ENCODE assay signal across 10 cellular contexts in genomic region chr1:204746838-204747442, GRCh38.
DNase-seq lines count a peak whose midpoint lies in the region; ATAC-seq and TF ChIP-seq lines count a peak whose summit lies in the region.
"Had no signal": no experiment of that assay in that cellular context is flagged by ENCODE, and none has a peak within 500 bp of the region (broad histone marks: within the 10 kb centered on the region; RNA-seq: fewer than 3 reads in every experiment).

No MANE protein-coding gene starts in this region.

- no peak overlapping the region for H2AK5ac ChIP-seq in IMR-90 (ENCODE audit: low read depth, low read length)

- H3K4me1 ChIP-seq in IMR-90 (ENCODE audit: control insufficient read depth, insufficient read depth, low read length) (no peaks in the 10 kb centered on the region), SK-N-SH (ENCODE audit: control insufficient read depth in 1 of 2, insufficient read depth in 2 of 2, low read depth in 1 of 2, low read length in 1 of 2) (peaks cover 0 to 21% of the 10 kb centered on the region in 2 experiments; a peak in 2 of 4 replicates), spleen (no peaks in the 10 kb centered on the region)
- H3K4me1 ChIP-seq: SJSA1 had no signal

- no peak overlapping the region for H3K4ac ChIP-seq in IMR-90 (ENCODE audit: low read depth, low read length)

- H3K79me2 ChIP-seq in SK-N-SH (ENCODE audit: insufficient read depth): no peaks in the 10 kb centered on the region

- H4K5ac ChIP-seq in IMR-90 (ENCODE audit: low read depth, low read length): no peak overlapping the region

- no peak overlapping the region for H3K23ac ChIP-seq in IMR-90 (ENCODE audit: low read depth, low read length)

- H3K79me1 ChIP-seq in IMR-90 (ENCODE audit: low read depth in 1 of 2, low read length in 2 of 2): no peaks in the 10 kb centered on the region

- in situ Hi-C loops in IMR-90 (cut with MboI; ENCODE audit: low sequenced_read_pairs): no loop called here

- H3K4me1 Mint-ChIP-seq in activated naive CD8-positive, alpha-beta T cell treated with anti-CD3 and anti-CD28 coated beads for 36 hours: peaks cover 1% of the 10 kb centered on the region

- no peak overlapping the region for H2BK5ac ChIP-seq in IMR-90 (ENCODE audit: low read depth, low read length, poor library complexity, severe bottlenecking)

- H3K9me3 ChIP-seq in IMR-90 (ENCODE audit: control insufficient read depth, insufficient read depth, low read length) (no peaks in the 10 kb centered on the region), SK-N-SH (no peaks in the 10 kb centered on the region), spleen (no peaks in the 10 kb centered on the region)
- H3K9me3 ChIP-seq: SJSA1 had no signal

- H3F3A ChIP-seq in SK-N-SH (replicated peaks; ENCODE audit: insufficient read depth): no peaks in the 10 kb centered on the region

- ATAC-seq in IMR-90 (ENCODE audit: low read depth): peak; percentile 95
- no peak for ATAC-seq in GM21367 (IDR thresholded peaks at IDR 0.05; ENCODE audit: unreplicated experiment)

- H3K4me2 ChIP-seq in IMR-90 (ENCODE audit: low read depth, low read length): no peak overlapping the region
- no peak overlapping the region for H3K4me2 ChIP-seq in SK-N-SH

- H4K91ac ChIP-seq in IMR-90 (ENCODE audit: insufficient read depth, low read depth, low read length): no peak overlapping the region

- intact Hi-C loops in IMR-90 (cut with micrococcal nuclease): loop anchor here (5.0 kb wide), 1 partner anchor 180 kb away; no protein-coding TSS in a partner anchor
- intact Hi-C loops in spleen (cut with DNase I; ENCODE audit: low total_unique reads): no loop called here

- TF ChIP-seq RAD21 in IMR-90 (IDR thresholded peaks at IDR 0.05; ENCODE audit: low read length) (peak; percentile 43), SK-N-SH (IDR thresholded peaks at IDR 0.05; ENCODE audit: low read length) (peak; percentile 53)

- no peak overlapping the region for H3K18ac ChIP-seq in IMR-90 (ENCODE audit: low read depth, low read length)

- H3K27me3 Mint-ChIP-seq in activated naive CD8-positive, alpha-beta T cell treated with anti-CD3 and anti-CD28 coated beads for 36 hours: peaks cover 4% of the 10 kb centered on the region

- H2AFZ ChIP-seq in IMR-90 (replicated peaks; ENCODE audit: low read length, poor library complexity): no peak overlapping the region
- H2AFZ ChIP-seq in SK-N-SH (ENCODE audit: low read depth): no peak overlapping the region

- no peak overlapping the region for H3K56ac ChIP-seq in IMR-90 (ENCODE audit: extremely low read depth, insufficient read depth, low read length)

- dilution Hi-C loops in IMR-90 (cut with HindIII; ENCODE audit: low sequenced_read_pairs, unreplicated experiment): no loop called here

- no peaks in the 10 kb centered on the region for H3K36me3 Mint-ChIP-seq in activated naive CD8-positive, alpha-beta T cell treated with anti-CD3 and anti-CD28 coated beads for 36 hours

- TF ChIP-seq POLR2A in IMR-90 (IDR thresholded peaks at IDR 0.05; ENCODE audit: low read depth, low read length) (no peak), spleen (IDR thresholded peaks at IDR 0.05) (no peak)

- H2AK9ac ChIP-seq in IMR-90 (replicated peaks; ENCODE audit: low read depth, low read length, poor library complexity): no peak overlapping the region

- H2BK120ac ChIP-seq in IMR-90 (ENCODE audit: low read depth, low read length): no peak overlapping the region

- no peak overlapping the region for H3K14ac ChIP-seq in IMR-90 (replicated peaks; ENCODE audit: low read depth, low read length)

- H2BK20ac ChIP-seq in IMR-90 (ENCODE audit: low read depth, low read length): no peak overlapping the region

- no peak overlapping the region for H3K27ac Mint-ChIP-seq in activated naive CD8-positive, alpha-beta T cell treated with anti-CD3 and anti-CD28 coated beads for 36 hours
- H3K27ac Mint-ChIP-seq: stimulated activated naive CD8-positive, alpha-beta T cell treated with anti-CD3 and anti-CD28 coated beads, Interleukin-15, Interleukin-2, amounts not matched to agents 100 ng/mL and 50 ng/mL, for 24 hours had no signal

- H3K4me3 ChIP-seq in IMR-90 (ENCODE audit: insufficient read depth, low read depth, low read length): no peak overlapping the region
- peak overlapping the region in 1 of 2 experiments; percentile 14; a peak in 1 of 4 replicates for H3K4me3 ChIP-seq in SK-N-SH (ENCODE audit: low read depth in 2 of 2, low read length in 1 of 2)
- no peak overlapping the region for H3K4me3 ChIP-seq in spleen
- H3K4me3 ChIP-seq: SJSA1 had no signal

- H2BK15ac ChIP-seq in IMR-90 (ENCODE audit: low read depth, low read length): no peak overlapping the region

- no peak overlapping the region for H4K8ac ChIP-seq in IMR-90 (ENCODE audit: low read depth in 2 of 2, low read length in 2 of 2)

- POLR2A ChIA-PET in IMR-90 (lab: Charles Lee; ENCODE audit: unreplicated experiment) (no interaction called here), SK-N-SH (lab: Yijun Ruan, JAX) (no interaction called here)

- H3K36me3 ChIP-seq in IMR-90 (ENCODE audit: control insufficient read depth, insufficient read depth, low read length) (no peaks in the 10 kb centered on the region), SK-N-SH (replicated peaks in 1 of 2; ENCODE audit: control insufficient read depth in 1 of 2, insufficient read depth in 2 of 2, low read length in 1 of 2) (no peaks in the 10 kb centered on the region), spleen (no peaks in the 10 kb centered on the region)
- H3K36me3 ChIP-seq: SJSA1 had no signal

- H3K9me3 Mint-ChIP-seq in activated naive CD8-positive, alpha-beta T cell treated with anti-CD3 and anti-CD28 coated beads for 36 hours: no peaks in the 10 kb centered on the region
- H3K9me3 Mint-ChIP-seq: stimulated activated naive CD8-positive, alpha-beta T cell treated with anti-CD3 and anti-CD28 coated beads, Interleukin-15, Interleukin-2, amounts not matched to agents 100 ng/mL and 50 ng/mL, for 24 hours had no signal

- H3K9ac ChIP-seq in IMR-90 (ENCODE audit: low read depth, low read length): no peak overlapping the region
- no peak overlapping the region for H3K9ac ChIP-seq in SK-N-SH

- CTCF ChIA-PET in IMR-90 (lab: Yijun Ruan, JAX) (interaction anchor here (0.7 to 1.6 kb wide), 3 partner anchors 9 to 60 kb away, joined by 3 to 4 read pairs (median 3); no protein-coding TSS in a partner anchor), SK-N-SH (lab: Yijun Ruan, JAX) (interaction anchor here (0.5 to 7.3 kb wide), 55 partner anchors 8 to 597 kb away, joined by 3 to 57 read pairs (median 7); no protein-coding TSS in a partner anchor)

- H3K9me1 ChIP-seq in IMR-90 (ENCODE audit: insufficient read depth, low read length): no peaks in the 10 kb centered on the region

- H3K27me3 ChIP-seq in IMR-90 (ENCODE audit: control insufficient read depth, insufficient read depth, low read length) (peaks cover 7% of the 10 kb centered on the region), SK-N-SH (ENCODE audit: insufficient read depth) (peaks cover 22% of the 10 kb centered on the region; the same call in 1 of the 2 replicates), spleen (replicated peaks in 1 of 7) (peaks cover 0 to 17% (median 0%) of the 10 kb centered on the region in 7 donors)

- no TSS peak for BruUV-seq in IMR-90 (replicated peaks; lab: Mats Ljungman, UMichigan)

- TF ChIP-seq CTCF in IMR-90 (conservative IDR thresholded peaks at IDR 0.05; ENCODE audit: low read depth, low read length) (peak; percentile 66), SK-N-SH (IDR thresholded peaks at IDR 0.05) (peak; percentile 86), spleen (IDR thresholded peaks at IDR 0.05 in 8 of 11, conservative IDR thresholded peaks at IDR 0.05 in 3 of 11) (peak; percentile 65 to 92 (median 86))

- TF ChIP-seq EP300 in SK-N-SH (IDR thresholded peaks at IDR 0.05; ENCODE audit: borderline replicate concordance in 1 of 2, low read depth in 1 of 2, low read length in 1 of 2): no peak

- DNase-seq in DMS153 (lab: John Stamatoyannopoulos, UW): peak; percentile 33
- DNase-seq in IMR-90: peak; percentile 41
- DNase-seq in SK-N-SH: peak; percentile 52
- peak; percentile 37 for DNase-seq in activated naive CD8-positive, alpha-beta T cell treated with anti-CD3 and anti-CD28 coated beads for 36 hours
- peak; percentile 30 for DNase-seq in hepatic stellate cell (ENCODE audit: low spot score)
- no peak for DNase-seq in spleen
- DNase-seq in dedifferentiated amniotic fluid mesenchymal stem cell (ENCODE audit: extremely low spot score): no peak

- no peaks in the 10 kb centered on the region for H3K9me2 ChIP-seq in SK-N-SH

- H4K20me1 ChIP-seq in IMR-90 (ENCODE audit: insufficient read depth, low read length): no peaks in the 10 kb centered on the region
- no peaks in the 10 kb centered on the region for H4K20me1 ChIP-seq in SK-N-SH (ENCODE audit: insufficient read depth)

- H3K27ac ChIP-seq in IMR-90 (ENCODE audit: insufficient read depth, low read length): no peak overlapping the region
- no peak overlapping the region for H3K27ac ChIP-seq in SK-N-SH (ENCODE audit: low read depth in 2 of 2, low read length in 1 of 2)
- H3K27ac ChIP-seq in spleen: no peak overlapping the region
- H3K27ac ChIP-seq: SJSA1 had no signal

- no peak overlapping the region for H3K4me3 Mint-ChIP-seq in activated naive CD8-positive, alpha-beta T cell treated with anti-CD3 and anti-CD28 coated beads for 36 hours
- H3K4me3 Mint-ChIP-seq: stimulated activated naive CD8-positive, alpha-beta T cell treated with anti-CD3 and anti-CD28 coated beads, Interleukin-15, Interleukin-2, amounts not matched to agents 100 ng/mL and 50 ng/mL, for 24 hours had no signal

TF ChIP-seq in IMR-90, 13 proteins besides CTCF, POLR2A, EP300 and RAD21 (continues in another document):
- TF ChIP-seq CEBPB (IDR thresholded peaks at IDR 0.05; ENCODE audit: low read depth, low read length): peak; percentile 50; the same call in 1 of the 2 replicates
- TF ChIP-seq RFX5 (IDR thresholded peaks at IDR 0.05; ENCODE audit: low read depth, low read length): no peak
- no peak for TF ChIP-seq MAZ (IDR thresholded peaks at IDR 0.05; ENCODE audit: borderline replicate concordance, low read depth, low read length)
- no peak for TF ChIP-seq FOS (IDR thresholded peaks at IDR 0.05; ENCODE audit: low read depth, low read length)

TF ChIP-seq in SK-N-SH, 30 proteins besides CTCF, POLR2A, EP300 and RAD21:
- TF ChIP-seq JUND (IDR thresholded peaks at IDR 0.05): no peak
- 0 out of 2 replicates have a peak, but pooled peaks have one; percentile 56 for TF ChIP-seq RCOR1 (IDR thresholded peaks at IDR 0.05; ENCODE audit: low read length)

Comparison
In these comparisons a context has a peak if more than half of its experiments do, and no peak if none do; other contexts are left out.
1. DNase-seq: peak in DMS153 (single experiment), IMR-90 (single experiment), SK-N-SH (single experiment), activated naive CD8-positive, alpha-beta T cell treated with anti-CD3 and anti-CD28 coated beads for 36 hours (single experiment) and hepatic stellate cell (single experiment); none in spleen (single experiment) and dedifferentiated amniotic fluid mesenchymal stem cell (single experiment).
2. Peak in every context shown above with its lines, with median percentiles within 50 percentile points of each other: CTCF ChIP-seq.